ENCODE assay signal across 9 cellular contexts in the genomic region with DNA sequence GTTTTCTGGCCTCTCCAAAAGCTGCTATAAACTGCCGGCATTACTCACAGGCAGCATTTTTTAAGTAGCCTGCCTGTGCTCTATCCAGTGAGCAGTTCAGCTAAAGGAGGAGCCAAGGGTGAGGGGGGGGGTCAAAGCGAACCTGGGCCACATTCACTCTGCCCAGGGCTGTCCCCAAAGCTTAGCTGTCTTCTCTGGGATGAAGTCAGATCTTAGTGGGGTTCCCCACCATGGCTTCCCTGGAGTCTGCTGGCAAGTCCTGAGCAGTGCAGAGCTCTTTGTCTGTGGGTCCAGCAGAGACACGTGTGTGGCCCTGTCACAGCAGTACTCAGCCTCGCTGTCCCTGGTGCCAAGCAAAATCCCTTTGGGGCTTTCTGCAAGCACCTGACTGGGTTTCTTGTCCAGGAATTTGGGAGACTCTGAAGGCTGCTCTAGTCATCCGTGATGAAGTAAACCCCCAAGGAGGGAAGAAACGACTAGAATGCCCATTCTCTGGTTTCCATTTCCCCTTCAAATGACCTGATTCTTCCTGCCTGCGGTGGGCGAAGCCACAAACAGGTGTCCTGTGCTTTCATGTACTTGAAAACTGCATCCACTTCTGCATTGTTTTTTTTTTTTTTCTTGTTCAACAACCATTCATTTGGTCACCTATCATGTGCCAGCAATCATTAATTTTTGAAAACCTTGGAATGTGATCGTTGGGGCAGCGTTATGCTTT. TPM values are rescaled to one million over a fixed set of nuclear protein-coding genes. Genes with fewer than 3 reads are reported as not detected.
DNase-seq lines count a peak whose midpoint lies in the region; ATAC-seq, FAIRE-seq and TF ChIP-seq lines count a peak whose summit lies in the region.
"Had no signal": no experiment of that assay in that cellular context is flagged by ENCODE, and none has a peak within 500 bp of the region (broad histone marks: within the 10 kb centered on the region; RNA-seq: fewer than 3 reads in every experiment).

No MANE protein-coding gene starts in this region.

- TF ChIP-seq CTCF in esophagus squamous epithelium (IDR thresholded peaks at IDR 0.05) = no peak
- TF ChIP-seq CTCF in omental fat pad (IDR thresholded peaks at IDR 0.05) = no peak

- H3K27ac ChIP-seq in esophagus squamous epithelium = no peak overlapping the region

- WGBS in esophagus squamous epithelium, 2 donors = 42 to 51% methylated on average over 8 to 9 of the region's 10 CpGs

- H3K9me3 ChIP-seq in esophagus squamous epithelium = no peaks in the 10 kb centered on the region

- TF ChIP-seq POLR2A in GM12891 (IDR thresholded peaks at IDR 0.05; ENCODE audit: low read depth, low read length) = no peak
- no peak for TF ChIP-seq POLR2A in esophagus squamous epithelium (IDR thresholded peaks at IDR 0.05)

- ATAC-seq in GM21360 (IDR thresholded peaks at IDR 0.05; ENCODE audit: unreplicated experiment) (peak; percentile 68), HG03103 (IDR thresholded peaks at IDR 0.05; ENCODE audit: low read depth, unreplicated experiment) (peak; percentile 69), omental fat pad (ENCODE audit: low FRiP score) (no peak)

- peaks cover 14 to 58% (median 18%) of the 10 kb centered on the region in 3 donors for H3K4me1 ChIP-seq in esophagus squamous epithelium

- no peak for FAIRE-seq in GM12891 (lab: Jason Lieb, UNC)

- peaks cover 0 to 31% (median 0%) of the 10 kb centered on the region in 4 donors for H3K27me3 ChIP-seq in esophagus squamous epithelium

- intact Hi-C loops in cardiac septum (cut with DNase I) = no loop called here
- intact Hi-C loops in esophagus squamous epithelium (cut with DNase I) = no loop called here

- DNase-seq in GM12891 (ENCODE audit: insufficient read length, low spot score) (no peak), cardiac septum (ENCODE audit: low spot score) (peak; percentile 74), DMS53 treated with DMSO at 0.1 percent for 48 hours (lab: John Stamatoyannopoulos, UW; ENCODE audit: unreplicated experiment) (no peak), NCI-H524 treated with DMSO at 0.1 percent for 48 hours (lab: John Stamatoyannopoulos, UW) (no peak), esophagus squamous epithelium (lab: John Stamatoyannopoulos, UW) (no peak), omental fat pad (ENCODE audit: low spot score) (no peak)
- DNase-seq: AML-193 had no signal

- H3K36me3 ChIP-seq in esophagus squamous epithelium = no peaks in the 10 kb centered on the region

- H3K4me3 ChIP-seq in esophagus squamous epithelium = no peak overlapping the region

TF ChIP-seq in GM12891, 5 proteins besides CTCF, POLR2A, EP300 and RAD21:
- TF ChIP-seq POLR2AphosphoS5 (IDR thresholded peaks at IDR 0.05; ENCODE audit: low read depth, low read length) (no peak), SPI1 (IDR thresholded peaks at IDR 0.05; ENCODE audit: low read depth, low read length) (peak; percentile 41; the same call in 1 of the 2 replicates)

RNA-seq across cellular contexts. Expression of gene KCNJ5, which starts 2.6 kb away (rescaled TPM):
- not detected for polyA plus RNA-seq in GM12891 (2012; ENCODE audit: low read depth, missing spikeins)
- 12.1 TPM for total RNA-seq in cardiac septum
- total RNA-seq in esophagus squamous epithelium = 1 to 10 TPM in 1 of 4 donors, under 1 TPM in 1, not detected in 2; 0.47 to 1.9 TPM
- 10 to 100 TPM in 1 of 4 donors, 1 to 10 TPM in 3; 1.5 to 12.1 (median 3.0) TPM for total RNA-seq in omental fat pad

RNA-seq across cellular contexts. Expression of gene KCNJ1, which starts 26.6 kb away (rescaled TPM):
- not detected for polyA plus RNA-seq in GM12891 (2012; ENCODE audit: low read depth, missing spikeins)
- total RNA-seq in cardiac septum (not detected), esophagus squamous epithelium (1 to 10 TPM in 1 of 4 donors, under 1 TPM in 1, not detected in 2; under 0.01 to 1.3 TPM), omental fat pad (under 1 TPM in 1 of 4 donors, not detected in 3; 0.96 TPM)

RNA-seq across cellular contexts. Expression of gene TP53AIP1, which starts 48.9 kb away (rescaled TPM):
- polyA plus RNA-seq in GM12891 (2012; ENCODE audit: low read depth, missing spikeins) = not detected
- total RNA-seq in cardiac septum (not detected), esophagus squamous epithelium (10 to 100 TPM; 11.0 to 16.7 (median 13.9) TPM), omental fat pad (under 1 TPM in 2 of 4 donors, not detected in 2; 0.24 to 0.37 TPM)

Comparison
In these comparisons a context has a peak if more than half of its experiments do, and no peak if none do; other contexts are left out.
1. RNA of gene TP53AIP1, which starts 48.9 kb away (total RNA-seq): 11.0 to 16.7 TPM in esophagus squamous epithelium; 0.24 to 0.37 TPM in omental fat pad and not detected in cardiac septum (single experiment); every median in the first group is over 4 times any median in the second.